ENCODE assay signal across 8 cellular contexts in the genomic region with DNA sequence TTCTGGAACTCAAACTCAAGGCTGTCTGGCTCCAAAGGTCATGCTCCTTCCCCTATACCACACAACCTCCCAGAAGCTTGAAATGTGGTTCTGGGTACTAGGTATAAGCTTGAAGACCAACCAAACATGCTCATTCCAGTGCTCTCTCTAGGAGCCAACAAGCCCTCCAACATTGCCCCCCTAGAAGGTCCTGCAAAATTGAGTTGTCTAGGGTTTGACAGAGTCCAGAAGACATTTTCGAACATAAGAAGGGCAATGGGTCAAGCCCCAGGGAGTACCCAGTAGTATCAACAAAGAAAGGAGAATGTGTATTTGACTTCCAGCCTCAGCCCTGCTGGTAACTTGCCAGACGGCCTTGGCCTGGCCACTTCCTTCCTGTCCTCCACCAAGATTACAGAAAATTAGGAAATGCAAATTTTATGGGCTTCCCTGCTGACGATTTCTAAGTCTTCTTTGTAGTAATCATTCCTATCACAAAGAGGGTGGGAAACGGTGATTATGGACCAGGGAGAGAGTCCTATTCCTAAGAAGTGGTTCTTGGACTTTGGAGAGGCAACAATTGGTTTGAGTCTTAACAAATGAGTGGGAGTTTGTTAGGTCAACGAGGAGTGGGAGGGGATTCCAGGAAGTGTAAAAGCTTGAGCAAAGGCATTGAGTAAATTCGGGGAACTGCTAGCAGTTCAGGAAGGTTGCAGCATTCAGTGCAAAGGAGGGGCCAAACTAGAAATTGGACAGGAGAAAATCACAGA. TPM values are rescaled to one million over a fixed set of nuclear protein-coding genes. Genes with fewer than 3 reads are reported as not detected.
DNase-seq lines count a peak whose midpoint lies in the region; ATAC-seq and TF ChIP-seq lines count a peak whose summit lies in the region.

No MANE protein-coding gene starts in this region.

- no peaks in the 10 kb centered on the region for H3K79me2 ChIP-seq in PC-3 (ENCODE audit: low read length)

- intact Hi-C loops in PC-3 (cut with micrococcal nuclease) = no loop called here

- TF ChIP-seq CTCF in PC-3 (conservative IDR thresholded peaks at IDR 0.05; ENCODE audit: low read depth, low read length) = no peak
- no peak for TF ChIP-seq CTCF in osteocyte (IDR thresholded peaks at IDR 0.05)

- no peak overlapping the region for H3K9ac ChIP-seq in PC-3 (ENCODE audit: low read length)

- H3K27ac ChIP-seq in PC-3 (ENCODE audit: low read length) = no peak overlapping the region

- H3K4me3 ChIP-seq in PC-3 (ENCODE audit: low read length) = no peak overlapping the region

- peak overlapping the region; percentile 65 for H3K27ac Mint-ChIP-seq in central memory CD8-positive, alpha-beta T cell (ENCODE audit: low read depth)
- peak overlapping the region; percentile 1 to 87 (median 72) for H3K27ac Mint-ChIP-seq in naive thymus-derived CD8-positive, alpha-beta T cell
- H3K27ac Mint-ChIP-seq in osteocyte (ENCODE audit: unreplicated experiment) = no peak overlapping the region

- peaks cover 60% of the 10 kb centered on the region for H3K4me1 Mint-ChIP-seq in central memory CD8-positive, alpha-beta T cell
- peaks cover 35 to 64% (median 56%) of the 10 kb centered on the region in 4 donors for H3K4me1 Mint-ChIP-seq in naive thymus-derived CD8-positive, alpha-beta T cell
- H3K4me1 Mint-ChIP-seq in osteocyte (ENCODE audit: unreplicated experiment) = no peaks in the 10 kb centered on the region

- H4K20me1 ChIP-seq in PC-3 (ENCODE audit: low read length) = no peaks in the 10 kb centered on the region

- H3K4me3 Mint-ChIP-seq in central memory CD8-positive, alpha-beta T cell = peak overlapping the region; percentile 60
- peak overlapping the region; percentile 23 to 77 (median 60) for H3K4me3 Mint-ChIP-seq in naive thymus-derived CD8-positive, alpha-beta T cell
- H3K4me3 Mint-ChIP-seq in osteocyte (ENCODE audit: unreplicated experiment) = no peak overlapping the region

- peaks cover 60% of the 10 kb centered on the region for H3K27me3 ChIP-seq in PC-3 (ENCODE audit: low read length)

- peaks cover 4% of the 10 kb centered on the region for H3K36me3 Mint-ChIP-seq in central memory CD8-positive, alpha-beta T cell (ENCODE audit: insufficient read depth)
- peaks cover 0 to 7% (median 0%) of the 10 kb centered on the region in 3 donors for H3K36me3 Mint-ChIP-seq in naive thymus-derived CD8-positive, alpha-beta T cell
- H3K36me3 Mint-ChIP-seq in osteocyte (ENCODE audit: unreplicated experiment) = no peaks in the 10 kb centered on the region

- peak; percentile 80 for DNase-seq in ELF-1 (ENCODE audit: low read depth, low spot score)
- DNase-seq in NOMO-1 treated with DMSO at 0.1 percent for 48 hours (lab: John Stamatoyannopoulos, UW; ENCODE audit: unreplicated experiment) = peak; percentile 75
- no peak for DNase-seq in central memory CD8-positive, alpha-beta T cell (ENCODE audit: low spot score in 2 of 2)
- no peak for DNase-seq in naive thymus-derived CD8-positive, alpha-beta T cell
- no peak for DNase-seq in NCI-H146 treated with DMSO at 0.1 percent for 48 hours (lab: John Stamatoyannopoulos, UW; ENCODE audit: unreplicated experiment)
- no peak for DNase-seq in NCI-H2196 treated with DMSO at 0.1 percent for 48 hours (lab: John Stamatoyannopoulos, UW; ENCODE audit: unreplicated experiment)
- DNase-seq in PC-3 = no peak
- DNase-seq in osteocyte (ENCODE audit: extremely low spot score, unreplicated experiment) = no peak

- H3K9me3 ChIP-seq in PC-3 (ENCODE audit: low read length) = no peaks in the 10 kb centered on the region

- no peak overlapping the region for H3K4me2 ChIP-seq in PC-3 (ENCODE audit: low read length)

- POLR2A ChIA-PET in naive thymus-derived CD8-positive, alpha-beta T cell (lab: Charles Lee) = interaction anchor here (0.6 to 3.0 kb wide), 9 partner anchors 9 to 177 kb away, joined by 3 to 18 read pairs (median 5); a partner anchor contains a TSS
- POLR2A ChIA-PET in PC-3 (lab: Charles Lee; ENCODE audit: unreplicated experiment) = no interaction called here

- CTCF ChIA-PET in PC-3 (lab: Charles Lee) = no interaction called here

- ATAC-seq in central memory CD8-positive, alpha-beta T cell (replicated peaks; ENCODE audit: extremely low read depth, poor library complexity, severe bottlenecking) = peak; percentile 40
- ATAC-seq in naive thymus-derived CD8-positive, alpha-beta T cell = peak in 1 of 2 donors; percentile 17
- no peak for ATAC-seq in PC-3

- no peaks in the 10 kb centered on the region for H3K9me2 ChIP-seq in PC-3 (replicated peaks; ENCODE audit: low read length)

- H3K36me3 ChIP-seq in PC-3 (ENCODE audit: low read depth, low read length) = no peaks in the 10 kb centered on the region

- H3K9me3 Mint-ChIP-seq in central memory CD8-positive, alpha-beta T cell = no peaks in the 10 kb centered on the region
- H3K9me3 Mint-ChIP-seq in naive thymus-derived CD8-positive, alpha-beta T cell = peaks cover 0 to 3% (median 0%) of the 10 kb centered on the region in 9 donors
- H3K9me3 Mint-ChIP-seq in osteocyte (ENCODE audit: unreplicated experiment) = no peaks in the 10 kb centered on the region

- no TSS peak for BruUV-seq in PC-3 (replicated peaks; lab: Mats Ljungman, UMichigan)

- no peaks in the 10 kb centered on the region for H3K4me1 ChIP-seq in PC-3 (ENCODE audit: insufficient read depth, low read length)

- H3F3A ChIP-seq in PC-3 (ENCODE audit: low read length, unreplicated experiment) = no peaks in the 10 kb centered on the region

- no peak overlapping the region for H2AFZ ChIP-seq in PC-3 (ENCODE audit: low read length)

- no peaks in the 10 kb centered on the region for H3K27me3 Mint-ChIP-seq in central memory CD8-positive, alpha-beta T cell
- no peaks in the 10 kb centered on the region for H3K27me3 Mint-ChIP-seq in naive thymus-derived CD8-positive, alpha-beta T cell
- H3K27me3 Mint-ChIP-seq in osteocyte (ENCODE audit: unreplicated experiment) = peaks cover 13% of the 10 kb centered on the region

RNA-seq across cellular contexts. Expression of a gene that starts 18.7 kb away (rescaled TPM):
- 10 to 100 TPM in 1 of 2 experiments, 1 to 10 TPM in 1; 9.8 to 11.1 TPM for total RNA-seq in naive thymus-derived CD8-positive, alpha-beta T cell
- polyA plus RNA-seq in naive thymus-derived CD8-positive, alpha-beta T cell = 1 to 10 TPM; 1.7 to 3.9 (median 3.7) TPM
- total RNA-seq in PC-3 (2014; rRNA removed) (not detected in 2 replicates), osteocyte (not detected in 2 replicates)

RNA-seq across cellular contexts. Expression of a gene that starts 46.1 kb away (rescaled TPM):
- total RNA-seq in naive thymus-derived CD8-positive, alpha-beta T cell = 100 to 1,000 TPM; 272 to 276 TPM
- polyA plus RNA-seq in naive thymus-derived CD8-positive, alpha-beta T cell = 100 to 1,000 TPM; 186 to 213 (median 200) TPM
- total RNA-seq in PC-3 (2014; rRNA removed) (not detected in 2 replicates), osteocyte (not detected in 2 replicates)

Comparison
In these comparisons a context has a peak if more than half of its experiments do, and no peak if none do; other contexts are left out.
1. DNase-seq: peak in ELF-1 (single experiment) and NOMO-1 treated with DMSO at 0.1 percent for 48 hours (single experiment); none in central memory CD8-positive, alpha-beta T cell (0 of 2), naive thymus-derived CD8-positive, alpha-beta T cell (0 of 10), NCI-H146 treated with DMSO at 0.1 percent for 48 hours (single experiment), NCI-H2196 treated with DMSO at 0.1 percent for 48 hours (single experiment), PC-3 (single experiment) and osteocyte (single experiment).
2. RNA of a gene that starts 18.7 kb away (total RNA-seq): 9.8 to 11.1 TPM in naive thymus-derived CD8-positive, alpha-beta T cell; not detected in PC-3 and not detected in osteocyte; every median in the first group is over 10 times any median in the second.
3. RNA of a gene that starts 46.1 kb away (total RNA-seq): 272 to 276 TPM in naive thymus-derived CD8-positive, alpha-beta T cell; not detected in PC-3 and not detected in osteocyte; every median in the first group is over 100 times any median in the second.